ENCODE assay signal across 17 cellular contexts in the genomic region with DNA sequence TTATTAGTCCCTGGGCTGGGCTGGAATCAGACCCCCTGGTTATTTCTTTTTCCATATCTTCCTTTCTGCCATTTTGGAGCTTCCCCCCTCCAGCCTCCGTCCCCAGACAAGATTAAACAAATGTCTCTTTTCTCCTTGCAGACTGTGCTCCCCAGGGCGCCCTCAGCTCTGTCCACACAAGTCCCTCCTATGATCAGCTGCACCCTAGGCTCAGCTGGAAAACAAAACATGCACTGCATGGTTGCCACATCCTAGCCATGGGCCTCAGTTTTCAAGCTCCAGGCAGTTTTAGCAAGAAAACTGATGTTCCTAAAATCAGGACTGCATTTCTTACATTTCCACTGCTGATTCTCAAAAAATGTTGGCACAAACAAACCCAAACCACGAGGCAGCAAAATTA.
"Had no signal": no experiment of that assay in that cellular context is flagged by ENCODE, and none has a peak within 500 bp of the region (broad histone marks: within the 10 kb centered on the region; RNA-seq: fewer than 3 reads in every experiment).

No MANE protein-coding gene starts in this region.

- H3K4me3 ChIP-seq: psoas muscle, tibial artery, upper lobe of left lung, uterus had no signal

- ATAC-seq: left colon, left ventricle myocardium superior, psoas muscle had no signal

- DNase-seq: foreskin melanocyte; head of caudate nucleus; hippocampal formation; left colon; left ventricle myocardium superior; mesendoderm; naive B cell; psoas muscle; small intestine; stimulated activated CD4-positive, alpha-beta T cell treated with anti-CD3 and anti-CD28 coated beads, Interleukin-12 subunit alpha, Interleukin-12 subunit beta, amount 100 ng/mL, for 4 hours; tibial artery; upper lobe of left lung; uterus had no signal

- H3K36me3 Mint-ChIP-seq: naive B cell had no signal

- H3K27ac ChIP-seq: neutrophil, psoas muscle, tibial artery, upper lobe of left lung, uterus had no signal

- H3K9me3 Mint-ChIP-seq: nephron; stimulated activated naive CD8-positive, alpha-beta T cell treated with anti-CD3 and anti-CD28 coated beads, Interleukin-15, Interleukin-2, amounts not matched to agents 100 ng/mL and 50 ng/mL, for 24 hours had no signal

- H3K27me3 ChIP-seq: neutrophil, upper lobe of left lung, uterus had no signal

- H3K9me3 ChIP-seq: neutrophil, psoas muscle, tibial artery, upper lobe of left lung, uterus had no signal

- H3K36me3 ChIP-seq: neutrophil, tibial artery, upper lobe of left lung, uterus had no signal

- H3K27ac Mint-ChIP-seq: stimulated activated naive CD8-positive, alpha-beta T cell treated with anti-CD3 and anti-CD28 coated beads, Interleukin-15, Interleukin-2, amounts not matched to agents 100 ng/mL and 50 ng/mL, for 24 hours had no signal

- H3K4me3 Mint-ChIP-seq: dendritic cell treated with granulocyte-macrophage colony-stimulating factor and Interleukin-4, amounts not matched to agents 40 ng/mL and 50 ng/mL, for 4 days; nephron; stimulated activated naive CD8-positive, alpha-beta T cell treated with anti-CD3 and anti-CD28 coated beads, Interleukin-15, Interleukin-2, amounts not matched to agents 100 ng/mL and 50 ng/mL, for 24 hours had no signal

- H3K4me1 ChIP-seq: tibial artery, uterus had no signal
